26 cellular contexts compared by ENCODE assay signal in the genomic region with DNA sequence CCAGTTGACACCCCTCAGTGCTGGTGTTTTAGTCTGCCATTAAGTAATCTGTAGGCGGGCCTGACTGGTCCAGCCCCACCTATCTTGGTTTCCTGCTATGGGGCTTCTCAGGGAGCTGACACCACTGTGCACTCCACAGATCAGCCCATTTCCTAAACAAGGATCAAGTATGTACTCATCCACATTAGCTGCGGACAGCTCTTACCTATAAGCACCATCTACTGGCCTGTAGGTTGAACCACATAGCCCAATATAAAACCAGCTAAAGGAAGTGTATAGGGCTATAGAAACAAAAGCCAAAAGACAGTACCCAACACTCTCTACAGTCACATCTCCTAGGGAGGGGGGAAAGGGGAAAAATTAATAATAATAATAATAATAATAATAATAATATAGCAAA.
"Had no signal": no experiment of that assay in that cellular context is flagged by ENCODE, and none has a peak within 500 bp of the region (broad histone marks: within the 10 kb centered on the region; RNA-seq: fewer than 3 reads in every experiment).

No MANE protein-coding gene starts in this region.

- H3K9me3 ChIP-seq: MG63, Peyer's patch, SJCRH30 had no signal

- H3K4me1 ChIP-seq: Peyer's patch, SJCRH30 had no signal

- H3K27ac Mint-ChIP-seq: activated CD4-positive, alpha-beta memory T cell treated with anti-CD3 and anti-CD28 coated beads for 36 hours; activated CD4-positive, alpha-beta T cell treated with anti-CD3 and anti-CD28 coated beads, Interleukin-2, amount 10 ng/mL, durations not matched to agents 7 days and 5 days; activated naive CD4-positive, alpha-beta T cell treated with anti-CD3 and anti-CD28 coated beads, Interleukin-2, amount 10 ng/mL, durations not matched to agents 7 days and 5 days; activated naive CD8-positive, alpha-beta T cell treated with anti-CD3 and anti-CD28 coated beads for 36 hours; activated T-helper 17 cell treated with anti-CD3 and anti-CD28 coated beads, Interleukin-2, amount 50 U/mL, for 72 hours had no signal

- H3K36me3 Mint-ChIP-seq: activated CD4-positive, alpha-beta memory T cell treated with anti-CD3 and anti-CD28 coated beads for 36 hours; activated naive CD4-positive, alpha-beta T cell treated with anti-CD3 and anti-CD28 coated beads, Interleukin-2, amount 10 ng/mL, durations not matched to agents 7 days and 5 days; activated naive CD8-positive, alpha-beta T cell treated with anti-CD3 and anti-CD28 coated beads for 36 hours had no signal

- H3K9ac ChIP-seq: SK-N-SH had no signal

- ATAC-seq: activated T-cell treated with anti-CD3 and anti-CD28 coated beads, Interleukin-2, amount 50 U/mL, for 4 hours; activated T-helper 17 cell treated with anti-CD3 and anti-CD28 coated beads, Interleukin-2, amount 50 U/mL, for 72 hours had no signal

- H3K27me3 ChIP-seq: brain microvascular endothelial cell, cardiac muscle cell, MG63, Peyer's patch, SJCRH30 had no signal

- H3K9me3 Mint-ChIP-seq: activated CD4-positive, alpha-beta T cell treated with anti-CD3 and anti-CD28 coated beads, Interleukin-2, amount 10 ng/mL, durations not matched to agents 7 days and 5 days; activated naive CD4-positive, alpha-beta T cell treated with anti-CD3 and anti-CD28 coated beads, Interleukin-2, amount 10 ng/mL, durations not matched to agents 7 days and 5 days; activated T-cell treated with anti-CD3 and anti-CD28 coated beads, Interleukin-2, amount 50 U/mL, for 4 hours; activated T-helper 17 cell treated with anti-CD3 and anti-CD28 coated beads, Interleukin-2, amount 50 U/mL, for 72 hours had no signal

- H3K4me3 ChIP-seq: cardiac muscle cell, MG63, Peyer's patch, SJCRH30 had no signal

- DNase-seq: activated CD4-positive, alpha-beta memory T cell treated with anti-CD3 and anti-CD28 coated beads for 36 hours; activated CD4-positive, alpha-beta T cell treated with anti-CD3 and anti-CD28 coated beads, Interleukin-2, amount 10 ng/mL, durations not matched to agents 7 days and 5 days; activated CD4-positive, CD25-positive, alpha-beta regulatory T cell; activated CD8-positive, alpha-beta memory T cell treated with anti-CD3 and anti-CD28 coated beads for 24 hours; activated gamma-delta T cell treated with Interleukin-2 at 50 U/mL for 16 hours; activated naive CD4-positive, alpha-beta T cell treated with anti-CD3 and anti-CD28 coated beads, Interleukin-2, amount 10 ng/mL, durations not matched to agents 7 days and 5 days; activated naive CD8-positive, alpha-beta T cell treated with anti-CD3 and anti-CD28 coated beads for 36 hours; activated T-cell treated with anti-CD3 and anti-CD28 coated beads, Interleukin-2, amount 50 U/mL, for 4 hours; brain microvascular endothelial cell; MG63; MV-4-11; NCI-H1105 treated with DMSO at 0.1 percent for 48 hours; NCI-H1930; NCI-H345; NCI-H510A; NCI-H526 treated with DMSO at 0.1 percent for 48 hours; OCI-M1; Peyer's patch; Right ventricle myocardium superior; SJCRH30; SK-N-SH; T-helper 1 cell had no signal

- H3K36me3 ChIP-seq: brain microvascular endothelial cell, cardiac muscle cell, MG63, Peyer's patch, SJCRH30 had no signal

- H3K4me2 ChIP-seq: SK-N-SH had no signal

- H3K27me3 Mint-ChIP-seq: activated CD4-positive, alpha-beta memory T cell treated with anti-CD3 and anti-CD28 coated beads for 36 hours; activated CD4-positive, alpha-beta T cell treated with anti-CD3 and anti-CD28 coated beads, Interleukin-2, amount 10 ng/mL, durations not matched to agents 7 days and 5 days; activated naive CD4-positive, alpha-beta T cell treated with anti-CD3 and anti-CD28 coated beads, Interleukin-2, amount 10 ng/mL, durations not matched to agents 7 days and 5 days; activated naive CD8-positive, alpha-beta T cell treated with anti-CD3 and anti-CD28 coated beads for 36 hours; activated T-helper 17 cell treated with anti-CD3 and anti-CD28 coated beads, Interleukin-2, amount 50 U/mL, for 72 hours had no signal

- H3K4me1 Mint-ChIP-seq: activated CD4-positive, alpha-beta T cell treated with anti-CD3 and anti-CD28 coated beads, Interleukin-2, amount 10 ng/mL, durations not matched to agents 7 days and 5 days; activated naive CD4-positive, alpha-beta T cell treated with anti-CD3 and anti-CD28 coated beads, Interleukin-2, amount 10 ng/mL, durations not matched to agents 7 days and 5 days; activated naive CD8-positive, alpha-beta T cell treated with anti-CD3 and anti-CD28 coated beads for 36 hours; activated T-helper 17 cell treated with anti-CD3 and anti-CD28 coated beads, Interleukin-2, amount 50 U/mL, for 72 hours had no signal

- H3K27ac ChIP-seq: brain microvascular endothelial cell, cardiac muscle cell, Peyer's patch, RWPE1, SJCRH30, VCaP had no signal

- H3K4me3 Mint-ChIP-seq: activated CD4-positive, alpha-beta memory T cell treated with anti-CD3 and anti-CD28 coated beads for 36 hours; activated CD4-positive, alpha-beta T cell treated with anti-CD3 and anti-CD28 coated beads, Interleukin-2, amount 10 ng/mL, durations not matched to agents 7 days and 5 days; activated naive CD4-positive, alpha-beta T cell treated with anti-CD3 and anti-CD28 coated beads, Interleukin-2, amount 10 ng/mL, durations not matched to agents 7 days and 5 days; activated naive CD8-positive, alpha-beta T cell treated with anti-CD3 and anti-CD28 coated beads for 36 hours; activated T-cell treated with anti-CD3 and anti-CD28 coated beads, Interleukin-2, amount 50 U/mL, for 4 hours; activated T-helper 17 cell treated with anti-CD3 and anti-CD28 coated beads, Interleukin-2, amount 50 U/mL, for 72 hours had no signal
